In genomic region chr3:40973141-40973540, GRCh38 we compare ENCODE assay signal across 32 cellular contexts.
DNase-seq lines count a peak whose midpoint lies in the region; ATAC-seq and TF ChIP-seq lines count a peak whose summit lies in the region.
"Had no signal": no experiment of that assay in that cellular context is flagged by ENCODE, and none has a peak within 500 bp of the region (broad histone marks: within the 10 kb centered on the region; RNA-seq: fewer than 3 reads in every experiment).

No MANE protein-coding gene starts in this region.

- H3K27ac Mint-ChIP-seq in stimulated activated naive CD8-positive, alpha-beta T cell treated with anti-CD3 and anti-CD28 coated beads, Interleukin-15, Interleukin-2, amounts not matched to agents 100 ng/mL and 50 ng/mL, for 24 hours: peak overlapping the region; percentile 42
- no peak overlapping the region for H3K27ac Mint-ChIP-seq in stimulated activated naive CD8-positive, alpha-beta T cell treated with anti-CD3 and anti-CD28 coated beads, Interleukin-15, amount 100 ng/mL, for 72 hours
- H3K27ac Mint-ChIP-seq in activated B cell treated with CpG ODN at 0.5 μM for 24 hours: peak overlapping the region; percentile 98
- H3K27ac Mint-ChIP-seq: endodermal cell, nephron progenitor cell, WTC11 had no signal

- H3K9me3 ChIP-seq in upper lobe of right lung: no peaks in the 10 kb centered on the region
- H3K9me3 ChIP-seq: body of pancreas, lower lobe of right lung, ovary, transverse colon had no signal

- no peak overlapping the region for H3K4me3 ChIP-seq in upper lobe of right lung
- H3K4me3 ChIP-seq: body of pancreas, lower lobe of right lung, ovary, SK-N-MC, transverse colon had no signal

- peaks cover 10% of the 10 kb centered on the region for H3K9me3 Mint-ChIP-seq in stimulated activated naive CD8-positive, alpha-beta T cell treated with anti-CD3 and anti-CD28 coated beads, Interleukin-15, Interleukin-2, amounts not matched to agents 100 ng/mL and 50 ng/mL, for 24 hours
- peaks cover 0 to 4% of the 10 kb centered on the region in 2 donors for H3K9me3 Mint-ChIP-seq in stimulated activated naive CD8-positive, alpha-beta T cell treated with anti-CD3 and anti-CD28 coated beads, Interleukin-15, amount 100 ng/mL, for 72 hours
- H3K9me3 Mint-ChIP-seq in activated B cell treated with CpG ODN at 0.5 μM for 24 hours: no peaks in the 10 kb centered on the region
- H3K9me3 Mint-ChIP-seq: endodermal cell, nephron progenitor cell, WTC11 had no signal

- H3K36me3 Mint-ChIP-seq in stimulated activated naive CD8-positive, alpha-beta T cell treated with anti-CD3 and anti-CD28 coated beads, Interleukin-15, Interleukin-2, amounts not matched to agents 100 ng/mL and 50 ng/mL, for 24 hours (ENCODE audit: low read depth): peaks cover 4% of the 10 kb centered on the region
- H3K36me3 Mint-ChIP-seq in activated B cell treated with CpG ODN at 0.5 μM for 24 hours (ENCODE audit: low read depth): no peaks in the 10 kb centered on the region
- H3K36me3 Mint-ChIP-seq: WTC11 had no signal

- H3K4me3 Mint-ChIP-seq in stimulated activated naive CD8-positive, alpha-beta T cell treated with anti-CD3 and anti-CD28 coated beads, Interleukin-15, Interleukin-2, amounts not matched to agents 100 ng/mL and 50 ng/mL, for 24 hours: no peak overlapping the region
- H3K4me3 Mint-ChIP-seq in stimulated activated naive CD8-positive, alpha-beta T cell treated with anti-CD3 and anti-CD28 coated beads, Interleukin-15, amount 100 ng/mL, for 72 hours: no peak overlapping the region
- no peak overlapping the region for H3K4me3 Mint-ChIP-seq in activated B cell treated with CpG ODN at 0.5 μM for 24 hours
- H3K4me3 Mint-ChIP-seq: endodermal cell, nephron progenitor cell, WTC11 had no signal

- H3K4me1 Mint-ChIP-seq in stimulated activated naive CD8-positive, alpha-beta T cell treated with anti-CD3 and anti-CD28 coated beads, Interleukin-15, Interleukin-2, amounts not matched to agents 100 ng/mL and 50 ng/mL, for 24 hours (ENCODE audit: low read depth): peaks cover 57% of the 10 kb centered on the region
- H3K4me1 Mint-ChIP-seq in stimulated activated naive CD8-positive, alpha-beta T cell treated with anti-CD3 and anti-CD28 coated beads, Interleukin-15, amount 100 ng/mL, for 72 hours: peaks cover 51% of the 10 kb centered on the region
- peaks cover 73% of the 10 kb centered on the region for H3K4me1 Mint-ChIP-seq in activated B cell treated with CpG ODN at 0.5 μM for 24 hours
- H3K4me1 Mint-ChIP-seq: endodermal cell, nephron progenitor cell had no signal

- peaks cover 25% of the 10 kb centered on the region for H3K27me3 Mint-ChIP-seq in stimulated activated naive CD8-positive, alpha-beta T cell treated with anti-CD3 and anti-CD28 coated beads, Interleukin-15, Interleukin-2, amounts not matched to agents 100 ng/mL and 50 ng/mL, for 24 hours
- peaks cover 17% of the 10 kb centered on the region for H3K27me3 Mint-ChIP-seq in stimulated activated naive CD8-positive, alpha-beta T cell treated with anti-CD3 and anti-CD28 coated beads, Interleukin-15, amount 100 ng/mL, for 72 hours
- H3K27me3 Mint-ChIP-seq in activated B cell treated with CpG ODN at 0.5 μM for 24 hours: no peaks in the 10 kb centered on the region

- intact Hi-C loops in activated B cell treated with CpG ODN at 0.5 μM for 24 hours (cut with micrococcal nuclease) (loop anchor here (5.0 to 10.0 kb wide), 3 partner anchors 51 to 648 kb away; no protein-coding TSS in a partner anchor), upper lobe of right lung (cut with DNase I) (no loop called here)

- no peaks in the 10 kb centered on the region for H3K27me3 ChIP-seq in upper lobe of right lung
- H3K27me3 ChIP-seq: body of pancreas, ovary, transverse colon had no signal

- H3K27ac ChIP-seq in upper lobe of right lung: peak overlapping the region; percentile 33
- H3K27ac ChIP-seq: body of pancreas, foreskin keratinocyte, ovary, SK-N-MC had no signal

- ATAC-seq in stimulated activated naive CD8-positive, alpha-beta T cell treated with anti-CD3 and anti-CD28 coated beads, Interleukin-15, amount 100 ng/mL, for 72 hours: no peak
- no peak for ATAC-seq in activated B cell treated with CpG ODN at 0.5 μM for 24 hours (ENCODE audit: low read depth)
- ATAC-seq in upper lobe of right lung: no peak
- no peak for ATAC-seq in HG02759 (IDR thresholded peaks at IDR 0.05; ENCODE audit: unreplicated experiment)
- ATAC-seq: body of pancreas, esophagus mucosa, foreskin keratinocyte, HepG2, lower lobe of right lung, WTC11 had no signal

- no peak for DNase-seq in stimulated activated naive CD8-positive, alpha-beta T cell treated with anti-CD3 and anti-CD28 coated beads, Interleukin-15, amount 100 ng/mL, for 72 hours
- DNase-seq in activated B cell treated with CpG ODN at 0.5 μM for 24 hours (no peak), middle frontal gyrus (ENCODE audit: extremely low spot score, low spot score) (peak; percentile 22), upper lobe of right lung (no peak), NCI-H526 (lab: John Stamatoyannopoulos, UW) (no peak), HPDE6-E6E7 (ENCODE audit: extremely low spot score) (no peak)
- DNase-seq: activated CD4-positive, alpha-beta T cell treated with anti-CD3 and anti-CD28 coated beads, Interleukin-2, amount 50 U/mL, for 4 hours; activated CD8-positive, alpha-beta memory T cell treated with anti-CD3 and anti-CD28 coated beads, Interleukin-2, amount 50 U/mL, for 4 hours; activated naive CD4-positive, alpha-beta T cell treated with anti-CD3 and anti-CD28 coated beads, Interleukin-2, amount 50 U/mL, for 16 hours; body of pancreas; cerebellar nuclear complex; DMS153; endodermal cell; foreskin keratinocyte; H7; Kasumi-1; lower lobe of right lung; NCI-H1436 treated with DMSO at 0.1 percent for 48 hours; NCI-H2081 treated with DMSO at 0.1 percent for 48 hours; NCI-H226; NCI-H774; nephron progenitor cell; ovary; small intestine; stimulated activated CD4-positive, alpha-beta T cell treated with anti-CD3 and anti-CD28 coated beads, Interleukin-1b, Interleukin-23, amount 100 ng/mL, for 48 hours; transverse colon had no signal

- POLR2A ChIA-PET in activated B cell treated with CpG ODN at 0.5 μM for 24 hours (lab: Charles Lee): interaction anchor here (3.3 kb wide), 1 partner anchor 227 kb away, joined by 42 read pairs; the partner anchor contains the start of gene CTNNB1

- CTCF ChIA-PET in activated B cell treated with CpG ODN at 0.5 μM for 24 hours (lab: Charles Lee): no interaction called here

- H3K36me3 ChIP-seq in upper lobe of right lung: no peaks in the 10 kb centered on the region
- H3K36me3 ChIP-seq: lower lobe of right lung, ovary, transverse colon had no signal

- H3K4me1 ChIP-seq in upper lobe of right lung: peaks cover 35% of the 10 kb centered on the region

- TF ChIP-seq CTCF in activated B cell treated with CpG ODN at 0.5 μM for 24 hours (IDR thresholded peaks at IDR 0.05) (no peak), upper lobe of right lung (IDR thresholded peaks at IDR 0.05) (no peak)

Comparison
In these comparisons a context has a peak if more than half of its experiments do, and no peak if none do; other contexts are left out.
1. H3K27ac Mint-ChIP-seq: peak in stimulated activated naive CD8-positive, alpha-beta T cell treated with anti-CD3 and anti-CD28 coated beads, Interleukin-15, Interleukin-2, amounts not matched to agents 100 ng/mL and 50 ng/mL, for 24 hours (single experiment) and activated B cell treated with CpG ODN at 0.5 μM for 24 hours (single experiment); none in stimulated activated naive CD8-positive, alpha-beta T cell treated with anti-CD3 and anti-CD28 coated beads, Interleukin-15, amount 100 ng/mL, for 72 hours (0 of 2).